In genomic region chr2:68119504-68119903, GRCh38 we compare ENCODE assay signal across 1 cellular context.
TF ChIP-seq lines count a peak whose summit lies in the region.

No MANE protein-coding gene starts in this region.

TF ChIP-seq in K562, 482 proteins besides CTCF, POLR2A, EP300 and RAD21:
- no peak for TF ChIP-seq ZNF282 (CRISPR knock-in tag; IDR thresholded peaks at IDR 0.05)
- no peak for TF ChIP-seq KHSRP (IDR thresholded peaks at IDR 0.05)
- no peak for TF ChIP-seq KLF16 (IDR thresholded peaks at IDR 0.05)
- TF ChIP-seq ZNF407 (IDR thresholded peaks at IDR 0.05; ENCODE audit: low read depth) = no peak
- TF ChIP-seq, protein P1, sequence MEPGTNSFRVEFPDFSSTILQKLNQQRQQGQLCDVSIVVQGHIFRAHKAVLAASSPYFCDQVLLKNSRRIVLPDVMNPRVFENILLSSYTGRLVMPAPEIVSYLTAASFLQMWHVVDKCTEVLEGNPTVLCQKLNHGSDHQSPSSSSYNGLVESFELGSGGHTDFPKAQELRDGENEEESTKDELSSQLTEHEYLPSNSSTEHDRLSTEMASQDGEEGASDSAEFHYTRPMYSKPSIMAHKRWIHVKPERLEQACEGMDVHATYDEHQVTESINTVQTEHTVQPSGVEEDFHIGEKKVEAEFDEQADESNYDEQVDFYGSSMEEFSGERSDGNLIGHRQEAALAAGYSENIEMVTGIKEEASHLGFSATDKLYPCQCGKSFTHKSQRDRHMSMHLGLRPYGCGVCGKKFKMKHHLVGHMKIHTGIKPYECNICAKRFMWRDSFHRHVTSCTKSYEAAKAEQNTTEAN (CRISPR knock-in tag; IDR thresholded peaks at IDR 0.05) = no peak
- TF ChIP-seq ZNF785 (CRISPR knock-in tag; IDR thresholded peaks at IDR 0.05) = no peak
- TF ChIP-seq MCM3 (IDR thresholded peaks at IDR 0.05) = no peak
- no peak for TF ChIP-seq KAT2B (IDR thresholded peaks at IDR 0.05; ENCODE audit: low read depth, low read length)
- no peak for TF ChIP-seq RBM25 (IDR thresholded peaks at IDR 0.05; ENCODE audit: low read depth, low read length, severe bottlenecking)
- no peak for TF ChIP-seq YY1 (IDR thresholded peaks at IDR 0.05; ENCODE audit: borderline replicate concordance in 1 of 3, control insufficient read depth in 1 of 3, extremely low read depth in 1 of 3, insufficient read depth in 3 of 3, insufficient read length in 1 of 3, insufficient replicate concordance in 2 of 3, low read depth in 1 of 3, low read length in 2 of 3)
- TF ChIP-seq STAG1 (CRISPR knock-in tag; IDR thresholded peaks at IDR 0.05; ENCODE audit: borderline replicate concordance) = no peak
- TF ChIP-seq STAT5B (CRISPR knock-in tag; IDR thresholded peaks at IDR 0.05) = no peak
- TF ChIP-seq, protein P2, sequence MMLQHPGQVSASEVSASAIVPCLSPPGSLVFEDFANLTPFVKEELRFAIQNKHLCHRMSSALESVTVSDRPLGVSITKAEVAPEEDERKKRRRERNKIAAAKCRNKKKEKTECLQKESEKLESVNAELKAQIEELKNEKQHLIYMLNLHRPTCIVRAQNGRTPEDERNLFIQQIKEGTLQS (IDR thresholded peaks at IDR 0.05) = no peak
- TF ChIP-seq, protein P2 (CRISPR knock-in tag; conservative IDR thresholded peaks at IDR 0.05) = no peak
- TF ChIP-seq SP1 (CRISPR knock-in tag; IDR thresholded peaks at IDR 0.05) = no peak
- TF ChIP-seq ZNF707 (CRISPR knock-in tag; conservative IDR thresholded peaks at IDR 0.05) = no peak
- no peak for TF ChIP-seq ZNF140 (CRISPR knock-in tag; IDR thresholded peaks at IDR 0.05)
